33 cellular contexts compared by ENCODE assay signal in genomic region chr2:215419769-215420470, GRCh38. TPM values are rescaled to one million over a fixed set of nuclear protein-coding genes. Genes with fewer than 3 reads are reported as not detected.
DNase-seq lines count a peak whose midpoint lies in the region; ATAC-seq and TF ChIP-seq lines count a peak whose summit lies in the region.
"Had no signal": no experiment of that assay in that cellular context is flagged by ENCODE, and none has a peak within 500 bp of the region (broad histone marks: within the 10 kb centered on the region; RNA-seq: fewer than 3 reads in every experiment).

No MANE protein-coding gene starts in this region.

- peaks cover 72% of the 10 kb centered on the region for H3K4me1 Mint-ChIP-seq in endodermal cell
- H3K4me1 Mint-ChIP-seq: activated CD8-positive, alpha-beta memory T cell treated with anti-CD3 and anti-CD28 coated beads, Interleukin-2, amount 10 ng/mL, durations not matched to agents 7 days and 5 days; naive thymus-derived CD8-positive, alpha-beta T cell; WTC11 had no signal

- H3K36me3 ChIP-seq in SK-N-SH (replicated peaks in 1 of 2; ENCODE audit: control insufficient read depth in 1 of 2, insufficient read depth in 2 of 2, low read length in 1 of 2) (peaks cover 74 to 98% of the 10 kb centered on the region in 2 experiments), endodermal cell (ENCODE audit: control insufficient read depth, insufficient read depth, low read length) (peaks cover 78% of the 10 kb centered on the region), mesodermal cell (ENCODE audit: control insufficient read depth, insufficient read depth, low read length) (peaks cover 77% of the 10 kb centered on the region)

- no peak for TF ChIP-seq EP300 in SK-N-SH (IDR thresholded peaks at IDR 0.05; ENCODE audit: borderline replicate concordance in 1 of 2, low read depth in 1 of 2, low read length in 1 of 2)

- H3K9me3 Mint-ChIP-seq in endodermal cell, result no peaks in the 10 kb centered on the region
- H3K9me3 Mint-ChIP-seq: activated naive CD4-positive, alpha-beta T cell treated with anti-CD3 and anti-CD28 coated beads for 36 hours; dendritic cell treated with granulocyte-macrophage colony-stimulating factor and Interleukin-4, amounts not matched to agents 40 ng/mL and 50 ng/mL, for 4 days; naive thymus-derived CD8-positive, alpha-beta T cell; stimulated activated naive CD8-positive, alpha-beta T cell treated with anti-CD3 and anti-CD28 coated beads, Interleukin-15, Interleukin-2, amounts not matched to agents 100 ng/mL and 50 ng/mL, for 24 hours; WTC11 had no signal

- H3K4me3 ChIP-seq in SK-N-SH (ENCODE audit: low read depth in 2 of 2, low read length in 1 of 2) (no peak overlapping the region), endodermal cell (ENCODE audit: low read length) (no peak overlapping the region), mesodermal cell (ENCODE audit: extremely low read depth, insufficient read depth, low read length, poor library complexity, severe bottlenecking) (no peak overlapping the region)
- H3K4me3 ChIP-seq: GM12878, HAP-1, right atrium auricular region, tibial nerve had no signal

- peaks cover 81% of the 10 kb centered on the region for H3K36me3 Mint-ChIP-seq in endodermal cell (ENCODE audit: low read depth)
- H3K36me3 Mint-ChIP-seq: activated CD8-positive, alpha-beta memory T cell treated with anti-CD3 and anti-CD28 coated beads, Interleukin-2, amount 10 ng/mL, durations not matched to agents 7 days and 5 days; naive thymus-derived CD8-positive, alpha-beta T cell had no signal

- TF ChIP-seq RAD21 in SK-N-SH (IDR thresholded peaks at IDR 0.05; ENCODE audit: low read length), result no peak

- ATAC-seq in SK-N-SH treated with all-trans-retinoic acid at 6 μM for 48 hours (no peak), GM21528 (IDR thresholded peaks at IDR 0.05; ENCODE audit: low FRiP score, unreplicated experiment) (no peak)
- ATAC-seq: activated CD8-positive, alpha-beta memory T cell treated with anti-CD3 and anti-CD28 coated beads, Interleukin-2, amount 10 ng/mL, durations not matched to agents 7 days and 5 days; GM12878; naive thymus-derived CD8-positive, alpha-beta T cell; Right ventricle myocardium inferior; WTC11 had no signal

- H3K27me3 ChIP-seq in SK-N-SH (ENCODE audit: insufficient read depth) (no peaks in the 10 kb centered on the region), endodermal cell (ENCODE audit: control insufficient read depth, insufficient read depth, low read length, poor library complexity, severe bottlenecking) (no peaks in the 10 kb centered on the region)
- H3K27me3 ChIP-seq: right atrium auricular region, tibial nerve had no signal

- H3K4me1 ChIP-seq in SK-N-SH (ENCODE audit: control insufficient read depth in 1 of 2, insufficient read depth in 2 of 2, low read depth in 1 of 2, low read length in 1 of 2) (peaks cover 0 to 33% of the 10 kb centered on the region in 2 experiments; a peak in 2 of 4 replicates), endodermal cell (ENCODE audit: control insufficient read depth, insufficient read depth, low read length) (peaks cover 47% of the 10 kb centered on the region), mesodermal cell (ENCODE audit: control insufficient read depth, insufficient read depth, low read length, poor library complexity, severe bottlenecking) (peaks cover 30% of the 10 kb centered on the region)
- H3K4me1 ChIP-seq: HAP-1, tibial nerve had no signal

- H3K9me3 ChIP-seq in SK-N-SH (no peaks in the 10 kb centered on the region), endodermal cell (ENCODE audit: control insufficient read depth, low read length) (no peaks in the 10 kb centered on the region), mesodermal cell (ENCODE audit: control insufficient read depth, low read length) (no peaks in the 10 kb centered on the region)
- H3K9me3 ChIP-seq: HAP-1, right atrium auricular region, tibial nerve had no signal

- H3K4me3 Mint-ChIP-seq in endodermal cell, result peak overlapping the region; percentile 33
- H3K4me3 Mint-ChIP-seq: activated CD8-positive, alpha-beta memory T cell treated with anti-CD3 and anti-CD28 coated beads, Interleukin-2, amount 10 ng/mL, durations not matched to agents 7 days and 5 days; activated naive CD4-positive, alpha-beta T cell treated with anti-CD3 and anti-CD28 coated beads for 36 hours; dendritic cell treated with granulocyte-macrophage colony-stimulating factor and Interleukin-4, amounts not matched to agents 40 ng/mL and 50 ng/mL, for 4 days; naive thymus-derived CD8-positive, alpha-beta T cell; stimulated activated naive CD8-positive, alpha-beta T cell treated with anti-CD3 and anti-CD28 coated beads, Interleukin-15, Interleukin-2, amounts not matched to agents 100 ng/mL and 50 ng/mL, for 24 hours; WTC11 had no signal

- H3K79me2 ChIP-seq in SK-N-SH (ENCODE audit: insufficient read depth), result peaks cover 94% of the 10 kb centered on the region

- peak overlapping the region; percentile 70 for H3K27ac Mint-ChIP-seq in endodermal cell
- H3K27ac Mint-ChIP-seq: activated CD8-positive, alpha-beta memory T cell treated with anti-CD3 and anti-CD28 coated beads, Interleukin-2, amount 10 ng/mL, durations not matched to agents 7 days and 5 days; activated naive CD4-positive, alpha-beta T cell treated with anti-CD3 and anti-CD28 coated beads for 36 hours; dendritic cell treated with granulocyte-macrophage colony-stimulating factor and Interleukin-4, amounts not matched to agents 40 ng/mL and 50 ng/mL, for 4 days; naive thymus-derived CD8-positive, alpha-beta T cell; stimulated activated naive CD8-positive, alpha-beta T cell treated with anti-CD3 and anti-CD28 coated beads, Interleukin-15, Interleukin-2, amounts not matched to agents 100 ng/mL and 50 ng/mL, for 24 hours had no signal

- H3K9ac ChIP-seq in SK-N-SH (no peak overlapping the region), endodermal cell (ENCODE audit: extremely low read depth, low read length, poor library complexity, severe bottlenecking) (no peak overlapping the region)

- peak overlapping the region in 1 of 2 experiments; percentile 55; a peak in 2 of 4 replicates for H3K27ac ChIP-seq in SK-N-SH (ENCODE audit: low read depth in 2 of 2, low read length in 1 of 2)
- no peak overlapping the region for H3K27ac ChIP-seq in endodermal cell (ENCODE audit: low read depth, low read length)
- peak overlapping the region; percentile 17 for H3K27ac ChIP-seq in mesodermal cell (ENCODE audit: low read depth, low read length, severe bottlenecking)
- H3K27ac ChIP-seq: HL-60, right atrium auricular region, tibial nerve had no signal

- 83% methylated on average over 7 of the region's 7 CpGs for WGBS in SK-N-SH (ENCODE audit: low lambda C conversion rate)
- WGBS in endodermal cell (ENCODE audit: insufficient coverage in 1 of 2, insufficient read length in 1 of 2), 2 experiments, result 61 to 63% methylated on average over 3 to 6 of the region's 7 CpGs
- WGBS in mesodermal cell (ENCODE audit: insufficient coverage in 2 of 2), 2 experiments, result 90 to 100% methylated on average over 2 to 3 of the region's 7 CpGs

- H3K27me3 Mint-ChIP-seq in endodermal cell (ENCODE audit: insufficient read depth), result no peaks in the 10 kb centered on the region

- peaks cover 85% of the 10 kb centered on the region for H4K20me1 ChIP-seq in SK-N-SH (ENCODE audit: insufficient read depth)

- POLR2A ChIA-PET in SK-N-SH (lab: Yijun Ruan, JAX), result no interaction called here

- no peaks in the 10 kb centered on the region for H3K9me2 ChIP-seq in SK-N-SH

- H2AFZ ChIP-seq in SK-N-SH (ENCODE audit: low read depth), result no peak overlapping the region

- CTCF ChIA-PET in SK-N-SH (lab: Yijun Ruan, JAX), result no interaction called here

- peaks cover 100% of the 10 kb centered on the region for H3F3A ChIP-seq in SK-N-SH (replicated peaks; ENCODE audit: insufficient read depth)

- TF ChIP-seq CTCF in SK-N-SH (IDR thresholded peaks at IDR 0.05) (no peak), endodermal cell (conservative IDR thresholded peaks at IDR 0.05) (no peak)

- DNase-seq in SK-N-SH (no peak), endodermal cell (no peak), G401 (ENCODE audit: low spot score) (no peak), EL (no peak)
- no peak for DNase-seq in activated T-cell treated with anti-CD3 and anti-CD28 coated beads, Interleukin-2, amount 50 U/mL, for 1 hour
- DNase-seq: 8988T; activated CD4-positive, alpha-beta T cell treated with anti-CD3 and anti-CD28 coated beads, Interleukin-2, amount 50 U/mL, for 1 hour; activated CD8-positive, alpha-beta memory T cell treated with anti-CD3 and anti-CD28 coated beads, Interleukin-2, amount 10 ng/mL, durations not matched to agents 7 days and 5 days; activated naive CD4-positive, alpha-beta T cell treated with anti-CD3 and anti-CD28 coated beads for 36 hours; amniotic stem cell; DND-41; glutamatergic neuron; midbrain; naive thymus-derived CD8-positive, alpha-beta T cell; NCI-H1105; NCI-H2029; NCI-H345; NCI-H774; OCI-M1; SW 1271; T1000 had no signal

- in situ Hi-C loops in G401 (cut with HindIII; ENCODE audit: low sequenced_read_pairs), result no loop called here

- peak overlapping the region; percentile 38; the same call in 1 of the 2 replicates for H3K4me2 ChIP-seq in SK-N-SH

TF ChIP-seq in SK-N-SH, 30 proteins besides CTCF, POLR2A, EP300 and RAD21 (continues in another document):
- no peak for TF ChIP-seq RCOR1 (IDR thresholded peaks at IDR 0.05; ENCODE audit: low read length)
- no peak for TF ChIP-seq EZH2phosphoT487 (IDR thresholded peaks at IDR 0.05; ENCODE audit: borderline replicate concordance, low read depth)
- TF ChIP-seq RXRA (IDR thresholded peaks at IDR 0.05; ENCODE audit: borderline replicate concordance, low read depth), result no peak
- no peak for TF ChIP-seq FOSL2 (IDR thresholded peaks at IDR 0.05; ENCODE audit: borderline replicate concordance, low read depth)

TF ChIP-seq in SK-N-SH treated with all-trans-retinoic acid at 6 μM for 48 hours, 23 proteins besides CTCF, POLR2A, EP300 and RAD21 (continues in another document):
- no peak for TF ChIP-seq TCF4 (CRISPR knock-in tag; IDR thresholded peaks at IDR 0.05; ENCODE audit: borderline replicate concordance)
- TF ChIP-seq OSR1 (CRISPR knock-in tag; IDR thresholded peaks at IDR 0.05), result no peak

RNA-seq across cellular contexts. Expression of gene FN1, which starts 15.9 kb away (rescaled TPM):
- 1,637 and 1,671 TPM in 2 replicates for polyA plus RNA-seq in SK-N-SH (2012; rRNA removed)
- polyA plus RNA-seq in SK-N-SH (2012; cell fraction: cytosol; rRNA removed), result 978 and 1,254 TPM in 2 replicates
- 2,323 and 4,066 TPM in 2 replicates for polyA plus RNA-seq in SK-N-SH (2012; cell fraction: nucleus; rRNA removed)
- 1,000 to 10,000 TPM; 2,721 to 2,960 TPM for total RNA-seq in endodermal cell
- 374 TPM for polyA plus RNA-seq in endodermal cell (2013, experiment 1 of 2)
- polyA plus RNA-seq in endodermal cell (2013, experiment 2 of 2), result 340 TPM
- polyA plus RNA-seq in mesodermal cell (2013, experiment 1 of 2), result 3,754 TPM
- 2,957 TPM for polyA plus RNA-seq in mesodermal cell (2013, experiment 2 of 2)
- 0.27 and 0.86 TPM in 2 replicates for total RNA-seq in G401 (2014; rRNA removed; shearing (Covaris generic))

Comparison
In these comparisons a context has a peak if more than half of its experiments do, and no peak if none do; other contexts are left out.
1. RNA of gene FN1, which starts 15.9 kb away (total RNA-seq): 2,721 to 2,960 TPM in endodermal cell; 0.27 to 0.86 TPM in G401; every median in the first group is over 1,000 times any median in the second.